ENCODE assay signal across 2 cellular contexts in the genomic region with DNA sequence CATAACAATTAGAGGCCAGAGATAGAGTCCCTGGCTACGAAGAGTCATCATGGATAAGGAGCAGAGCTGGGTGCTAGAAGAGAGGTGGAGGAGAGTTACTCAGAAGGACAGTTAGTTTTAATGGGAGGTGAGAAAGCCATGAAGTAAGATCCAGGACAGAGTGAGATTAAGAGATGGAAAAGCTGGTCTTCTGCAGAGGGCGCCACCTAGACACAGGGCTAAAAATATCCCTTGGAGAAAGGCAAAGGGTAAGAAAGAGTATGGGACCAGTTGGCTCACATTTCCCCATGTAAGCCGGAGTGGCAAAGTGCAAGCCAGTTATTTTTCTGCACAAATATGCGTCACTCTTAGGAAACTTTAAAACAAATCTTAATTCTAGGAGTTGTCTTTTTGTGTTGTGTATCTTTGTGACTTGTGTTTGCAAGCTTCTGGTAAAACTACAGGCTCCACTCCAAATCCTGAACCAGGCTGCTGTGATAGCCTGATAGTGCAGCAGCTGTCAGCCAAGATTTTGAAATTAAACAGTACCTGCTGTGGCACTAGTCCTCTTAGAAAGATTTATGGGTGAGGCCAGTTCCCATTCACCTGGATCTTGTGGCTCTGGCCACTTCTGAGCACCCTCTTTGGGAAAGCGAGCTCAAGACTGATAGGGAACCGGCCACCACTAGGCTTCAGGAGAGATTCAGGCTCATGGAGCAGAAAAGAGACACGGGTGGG.
TF ChIP-seq lines count a peak whose summit lies in the region.

No MANE protein-coding gene starts in this region.

TF ChIP-seq in GM23338, 12 proteins besides CTCF, POLR2A, EP300 and RAD21 (continued from another document and continues in another):
- TF ChIP-seq ETS1 (IDR thresholded peaks at IDR 0.05), result no peak
- TF ChIP-seq CREB1 (CRISPR knock-in tag; IDR thresholded peaks at IDR 0.05; ENCODE audit: low read depth), result no peak
- no peak for TF ChIP-seq EZH2phosphoT487 (IDR thresholded peaks at IDR 0.05; ENCODE audit: unreplicated experiment)
- no peak for TF ChIP-seq ZNF114 (CRISPR knock-in tag; IDR thresholded peaks at IDR 0.05)
- no peak for TF ChIP-seq POLR2AphosphoS5 (IDR thresholded peaks at IDR 0.05; ENCODE audit: low read depth)
- no peak for TF ChIP-seq STAT1 (IDR thresholded peaks at IDR 0.05; ENCODE audit: unreplicated experiment)
- no peak for TF ChIP-seq NANOG (IDR thresholded peaks at IDR 0.05; ENCODE audit: borderline replicate concordance)
- TF ChIP-seq, protein P1, sequence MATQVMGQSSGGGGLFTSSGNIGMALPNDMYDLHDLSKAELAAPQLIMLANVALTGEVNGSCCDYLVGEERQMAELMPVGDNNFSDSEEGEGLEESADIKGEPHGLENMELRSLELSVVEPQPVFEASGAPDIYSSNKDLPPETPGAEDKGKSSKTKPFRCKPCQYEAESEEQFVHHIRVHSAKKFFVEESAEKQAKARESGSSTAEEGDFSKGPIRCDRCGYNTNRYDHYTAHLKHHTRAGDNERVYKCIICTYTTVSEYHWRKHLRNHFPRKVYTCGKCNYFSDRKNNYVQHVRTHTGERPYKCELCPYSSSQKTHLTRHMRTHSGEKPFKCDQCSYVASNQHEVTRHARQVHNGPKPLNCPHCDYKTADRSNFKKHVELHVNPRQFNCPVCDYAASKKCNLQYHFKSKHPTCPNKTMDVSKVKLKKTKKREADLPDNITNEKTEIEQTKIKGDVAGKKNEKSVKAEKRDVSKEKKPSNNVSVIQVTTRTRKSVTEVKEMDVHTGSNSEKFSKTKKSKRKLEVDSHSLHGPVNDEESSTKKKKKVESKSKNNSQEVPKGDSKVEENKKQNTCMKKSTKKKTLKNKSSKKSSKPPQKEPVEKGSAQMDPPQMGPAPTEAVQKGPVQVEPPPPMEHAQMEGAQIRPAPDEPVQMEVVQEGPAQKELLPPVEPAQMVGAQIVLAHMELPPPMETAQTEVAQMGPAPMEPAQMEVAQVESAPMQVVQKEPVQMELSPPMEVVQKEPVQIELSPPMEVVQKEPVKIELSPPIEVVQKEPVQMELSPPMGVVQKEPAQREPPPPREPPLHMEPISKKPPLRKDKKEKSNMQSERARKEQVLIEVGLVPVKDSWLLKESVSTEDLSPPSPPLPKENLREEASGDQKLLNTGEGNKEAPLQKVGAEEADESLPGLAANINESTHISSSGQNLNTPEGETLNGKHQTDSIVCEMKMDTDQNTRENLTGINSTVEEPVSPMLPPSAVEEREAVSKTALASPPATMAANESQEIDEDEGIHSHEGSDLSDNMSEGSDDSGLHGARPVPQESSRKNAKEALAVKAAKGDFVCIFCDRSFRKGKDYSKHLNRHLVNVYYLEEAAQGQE (IDR thresholded peaks at IDR 0.05; ENCODE audit: unreplicated experiment), result no peak
- no peak for TF ChIP-seq EZH2 (IDR thresholded peaks at IDR 0.05; ENCODE audit: low read depth, unreplicated experiment)
- no peak for TF ChIP-seq ZNF331 (CRISPR knock-in tag; IDR thresholded peaks at IDR 0.05; ENCODE audit: low read depth)

TF ChIP-seq in K562, 482 proteins besides CTCF, POLR2A, EP300 and RAD21:
- TF ChIP-seq ZNF518B (CRISPR knock-in tag; IDR thresholded peaks at IDR 0.05) (no peak), MEF2A (IDR thresholded peaks at IDR 0.05; ENCODE audit: control insufficient read depth, low read depth, low read length) (peak; percentile 61; the same call in 1 of the 2 replicates), RBM34 (IDR thresholded peaks at IDR 0.05; ENCODE audit: borderline replicate concordance, insufficient read depth, low read length) (no peak), ZNF511 (CRISPR knock-in tag; IDR thresholded peaks at IDR 0.05) (no peak), TRIM24 (IDR thresholded peaks at IDR 0.05) (no peak), ZBTB9 (CRISPR knock-in tag; IDR thresholded peaks at IDR 0.05) (no peak), ESRRA (IDR thresholded peaks at IDR 0.05; ENCODE audit: borderline replicate concordance, low read depth) (no peak), CHCHD3 (CRISPR knock-in tag; IDR thresholded peaks at IDR 0.05) (no peak), MEF2D (tag; conservative IDR thresholded peaks at IDR 0.05; ENCODE audit: low read depth) (0 out of 2 replicates have a peak, but pooled peaks have one; percentile 35), SREBF1 (IDR thresholded peaks at IDR 0.05; ENCODE audit: borderline replicate concordance, low read depth, low read length) (no peak), STAT6 (CRISPR knock-in tag; IDR thresholded peaks at IDR 0.05) (no peak), ZNF77 (CRISPR knock-in tag; IDR thresholded peaks at IDR 0.05) (no peak), RB1 (IDR thresholded peaks at IDR 0.05; ENCODE audit: low read depth) (no peak), CTBP1 (IDR thresholded peaks at IDR 0.05; ENCODE audit: borderline replicate concordance) (no peak)
- TF ChIP-seq, protein P2, sequence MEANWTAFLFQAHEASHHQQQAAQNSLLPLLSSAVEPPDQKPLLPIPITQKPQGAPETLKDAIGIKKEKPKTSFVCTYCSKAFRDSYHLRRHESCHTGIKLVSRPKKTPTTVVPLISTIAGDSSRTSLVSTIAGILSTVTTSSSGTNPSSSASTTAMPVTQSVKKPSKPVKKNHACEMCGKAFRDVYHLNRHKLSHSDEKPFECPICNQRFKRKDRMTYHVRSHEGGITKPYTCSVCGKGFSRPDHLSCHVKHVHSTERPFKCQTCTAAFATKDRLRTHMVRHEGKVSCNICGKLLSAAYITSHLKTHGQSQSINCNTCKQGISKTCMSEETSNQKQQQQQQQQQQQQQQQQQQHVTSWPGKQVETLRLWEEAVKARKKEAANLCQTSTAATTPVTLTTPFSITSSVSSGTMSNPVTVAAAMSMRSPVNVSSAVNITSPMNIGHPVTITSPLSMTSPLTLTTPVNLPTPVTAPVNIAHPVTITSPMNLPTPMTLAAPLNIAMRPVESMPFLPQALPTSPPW (CRISPR knock-in tag; IDR thresholded peaks at IDR 0.05), result no peak
- TF ChIP-seq, protein P3, sequence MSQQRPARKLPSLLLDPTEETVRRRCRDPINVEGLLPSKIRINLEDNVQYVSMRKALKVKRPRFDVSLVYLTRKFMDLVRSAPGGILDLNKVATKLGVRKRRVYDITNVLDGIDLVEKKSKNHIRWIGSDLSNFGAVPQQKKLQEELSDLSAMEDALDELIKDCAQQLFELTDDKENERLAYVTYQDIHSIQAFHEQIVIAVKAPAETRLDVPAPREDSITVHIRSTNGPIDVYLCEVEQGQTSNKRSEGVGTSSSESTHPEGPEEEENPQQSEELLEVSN (IDR thresholded peaks at IDR 0.05; ENCODE audit: borderline replicate concordance in 1 of 2, extremely low read depth in 1 of 2, insufficient read depth in 1 of 2, insufficient read length in 1 of 2, low read depth in 1 of 2, low read length in 1 of 2, poor library complexity in 1 of 2, severe bottlenecking in 1 of 2), result no peak
